ENCODE assay signal across 8 cellular contexts in genomic region chr2:106160786-106161261, GRCh38. TPM values are rescaled to one million over a fixed set of nuclear protein-coding genes. Genes with fewer than 3 reads are reported as not detected.
A peak's percentile ranks its signal among the peaks of the same experiment; 100 is the strongest.
DNase-seq lines count a peak whose midpoint lies in the region; ATAC-seq and TF ChIP-seq lines count a peak whose summit lies in the region.

No MANE protein-coding gene starts in this region.

- DNase-seq in KG1 (lab: John Stamatoyannopoulos, UW) (peak; percentile 89), AG08396 (ENCODE audit: low spot score) (no peak), colonic mucosa (no peak), posterior vena cava (ENCODE audit: low spot score) (no peak)
- peak; percentile 66 for DNase-seq in activated naive CD4-positive, alpha-beta T cell treated with anti-CD3 and anti-CD28 coated beads, Interleukin-2, amount 10 ng/mL, durations not matched to agents 7 days and 5 days
- DNase-seq in stimulated activated CD4-positive, alpha-beta T cell treated with anti-CD3 and anti-CD28 coated beads, Interleukin-2, amount 100 ng/mL, for 4 hours (ENCODE audit: low read depth): peak; percentile 19

- peak overlapping the region; percentile 81 for H3K4me3 Mint-ChIP-seq in activated naive CD4-positive, alpha-beta T cell treated with anti-CD3 and anti-CD28 coated beads, Interleukin-2, amount 10 ng/mL, durations not matched to agents 7 days and 5 days

- no peaks in the 10 kb centered on the region for H3K27me3 ChIP-seq in colonic mucosa

- H3K4me1 Mint-ChIP-seq in activated naive CD4-positive, alpha-beta T cell treated with anti-CD3 and anti-CD28 coated beads, Interleukin-2, amount 10 ng/mL, durations not matched to agents 7 days and 5 days: peaks cover 86% of the 10 kb centered on the region

- no peak overlapping the region for H3K27ac ChIP-seq in colonic mucosa

- H3K9ac ChIP-seq in colonic mucosa (ENCODE audit: low read depth in 2 of 2, low read length in 2 of 2): no peak overlapping the region

- H3K9me3 Mint-ChIP-seq in activated naive CD4-positive, alpha-beta T cell treated with anti-CD3 and anti-CD28 coated beads, Interleukin-2, amount 10 ng/mL, durations not matched to agents 7 days and 5 days: peaks cover 8% of the 10 kb centered on the region

- H3K36me3 ChIP-seq in colonic mucosa: no peaks in the 10 kb centered on the region

- CTCF ChIA-PET in activated naive CD4-positive, alpha-beta T cell treated with anti-CD3 and anti-CD28 coated beads, Interleukin-2, amount 10 ng/mL, durations not matched to agents 7 days and 5 days (lab: Charles Lee): interaction anchor here (1.2 to 5.1 kb wide), 6 partner anchors 19 to 61 kb away, joined by 3 to 30 read pairs (median 6); no protein-coding TSS in a partner anchor

- H3K4me3 ChIP-seq in colonic mucosa: no peak overlapping the region

- H3K4me1 ChIP-seq in colonic mucosa: no peaks in the 10 kb centered on the region

- no peaks in the 10 kb centered on the region for H3K27me3 Mint-ChIP-seq in activated naive CD4-positive, alpha-beta T cell treated with anti-CD3 and anti-CD28 coated beads, Interleukin-2, amount 10 ng/mL, durations not matched to agents 7 days and 5 days

- intact Hi-C loops in colonic mucosa (cut with DNase I): no loop called here
- intact Hi-C loops in posterior vena cava (cut with DNase I): no loop called here

- no peak for TF ChIP-seq CTCF in colonic mucosa (IDR thresholded peaks at IDR 0.05)

- H3K9me3 ChIP-seq in colonic mucosa: no peaks in the 10 kb centered on the region

- H3K36me3 Mint-ChIP-seq in activated naive CD4-positive, alpha-beta T cell treated with anti-CD3 and anti-CD28 coated beads, Interleukin-2, amount 10 ng/mL, durations not matched to agents 7 days and 5 days: peaks cover 74% of the 10 kb centered on the region

- ATAC-seq in GM21390 (IDR thresholded peaks at IDR 0.05; ENCODE audit: unreplicated experiment) (peak; percentile 49), GM21515 (IDR thresholded peaks at IDR 0.05; ENCODE audit: unreplicated experiment) (no peak)

- H3K27ac Mint-ChIP-seq in activated naive CD4-positive, alpha-beta T cell treated with anti-CD3 and anti-CD28 coated beads, Interleukin-2, amount 10 ng/mL, durations not matched to agents 7 days and 5 days: peak overlapping the region; percentile 98

RNA-seq across cellular contexts. Expression of gene UXS1, which starts 33.3 kb away (rescaled TPM):
- total RNA-seq in colonic mucosa (10 to 100 TPM; 31.0 to 34.4 TPM), posterior vena cava (10 to 100 TPM; 18.7 to 22.0 TPM)

Comparison
In these comparisons a context has a peak if more than half of its experiments do, and no peak if none do; other contexts are left out.
1. DNase-seq: peak in KG1 (single experiment), activated naive CD4-positive, alpha-beta T cell treated with anti-CD3 and anti-CD28 coated beads, Interleukin-2, amount 10 ng/mL, durations not matched to agents 7 days and 5 days (single experiment) and stimulated activated CD4-positive, alpha-beta T cell treated with anti-CD3 and anti-CD28 coated beads, Interleukin-2, amount 100 ng/mL, for 4 hours (single experiment); none in AG08396 (single experiment), colonic mucosa (single experiment) and posterior vena cava (single experiment).